ENCODE assay signal across 1 cellular context in genomic region chr2:240894006-240894405, GRCh38.
TF ChIP-seq lines count a peak whose summit lies in the region.

No MANE protein-coding gene starts in this region.

TF ChIP-seq in HepG2, 621 proteins besides CTCF, POLR2A, EP300 and RAD21:
- no peak for TF ChIP-seq CBFB (CRISPR knock-in tag; IDR thresholded peaks at IDR 0.05)
- TF ChIP-seq ZFP1 (CRISPR knock-in tag; IDR thresholded peaks at IDR 0.05): no peak
- TF ChIP-seq TFAP4 (IDR thresholded peaks at IDR 0.05; ENCODE audit: borderline replicate concordance, low read depth): no peak
- TF ChIP-seq ZBTB38 (CRISPR knock-in tag; IDR thresholded peaks at IDR 0.05): 0 out of 2 replicates have a peak, but pooled peaks have one; percentile 16
- TF ChIP-seq ZNF572 (CRISPR knock-in tag; IDR thresholded peaks at IDR 0.05): no peak
- TF ChIP-seq NFE2L2 (IDR thresholded peaks at IDR 0.05; ENCODE audit: low read length): no peak
- 0 out of 2 replicates have a peak, but pooled peaks have one; percentile 3 for TF ChIP-seq ZNF687 (CRISPR knock-in tag; IDR thresholded peaks at IDR 0.05)
- TF ChIP-seq FOSL2 (CRISPR knock-in tag; IDR thresholded peaks at IDR 0.05): 0 out of 2 replicates have a peak, but pooled peaks have one; percentile 7
- no peak for TF ChIP-seq ATM (IDR thresholded peaks at IDR 0.05; ENCODE audit: borderline replicate concordance)
- TF ChIP-seq PAWR (CRISPR knock-in tag; IDR thresholded peaks at IDR 0.05; ENCODE audit: borderline replicate concordance): no peak
- no peak for TF ChIP-seq ZNF841 (CRISPR knock-in tag; IDR thresholded peaks at IDR 0.05; ENCODE audit: borderline replicate concordance)
- TF ChIP-seq ZNF282 (IDR thresholded peaks at IDR 0.05; ENCODE audit: partially characterized antibody): no peak
- TF ChIP-seq ZNF10 (CRISPR knock-in tag; IDR thresholded peaks at IDR 0.05; ENCODE audit: borderline replicate concordance, low read depth): no peak
- TF ChIP-seq MATR3 (CRISPR knock-in tag; IDR thresholded peaks at IDR 0.05): no peak
- no peak for TF ChIP-seq NFAT5 (CRISPR knock-in tag; IDR thresholded peaks at IDR 0.05)
- TF ChIP-seq GPBP1L1 (CRISPR knock-in tag; IDR thresholded peaks at IDR 0.05): no peak
- TF ChIP-seq HNRNPK (IDR thresholded peaks at IDR 0.05; ENCODE audit: low read depth, low read length, poor library complexity, severe bottlenecking): no peak
